In the genomic region with DNA sequence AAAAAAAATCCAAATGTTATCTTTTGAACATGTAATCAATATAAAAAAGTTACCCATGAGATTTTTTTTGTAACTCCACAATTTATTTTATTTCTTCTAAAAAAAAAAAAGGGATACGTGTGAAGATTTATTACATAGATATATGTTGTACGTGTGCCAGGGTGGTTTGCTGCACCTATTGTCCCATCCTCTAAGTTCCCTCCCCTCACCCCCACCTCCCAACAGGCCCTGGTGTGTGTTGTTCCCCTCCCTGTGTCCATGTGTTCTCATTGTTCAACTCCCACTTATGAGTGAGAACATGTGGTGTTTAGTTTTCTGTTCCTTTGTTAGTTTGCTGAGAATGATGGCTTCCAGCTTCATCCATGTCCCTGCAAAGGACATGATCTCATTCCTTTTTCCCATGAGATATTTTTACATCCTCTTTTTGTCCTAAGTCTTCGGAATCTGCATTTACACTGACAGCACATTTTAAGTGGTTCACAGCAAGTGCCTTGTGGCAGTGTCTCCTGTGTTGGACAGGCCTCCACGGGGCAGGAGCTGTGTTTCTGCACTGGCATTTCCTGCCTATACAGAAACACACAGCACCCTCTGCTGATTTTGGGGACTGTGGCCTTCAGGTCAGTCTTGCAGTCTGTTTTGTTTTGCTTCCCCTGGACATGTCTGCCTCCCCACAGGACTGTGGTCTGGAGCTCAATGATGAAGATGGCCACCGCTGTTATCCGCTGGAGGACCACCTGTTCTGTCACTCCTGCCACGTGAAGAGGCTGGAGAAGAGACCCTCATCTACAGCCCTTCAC, we compare ENCODE assay signal across 9 cellular contexts. TPM values are rescaled to one million over a fixed set of nuclear protein-coding genes. Genes with fewer than 3 reads are reported as not detected.
DNase-seq lines count a peak whose midpoint lies in the region; ATAC-seq and TF ChIP-seq lines count a peak whose summit lies in the region.
"Had no signal": no experiment of that assay in that cellular context is flagged by ENCODE, and none has a peak within 500 bp of the region (broad histone marks: within the 10 kb centered on the region; RNA-seq: fewer than 3 reads in every experiment).

No MANE protein-coding gene starts in this region.

- no peak for TF ChIP-seq POLR2A in tibial nerve (IDR thresholded peaks at IDR 0.05)

- in situ Hi-C loops in brain microvascular endothelial cell (cut with HindIII; ENCODE audit: low pct_ligation_motif_present, low sequenced_read_pairs): no loop called here

- no peak for TF ChIP-seq EP300 in tibial nerve (IDR thresholded peaks at IDR 0.05)

- WGBS in tibial nerve, 2 donors: 55 to 59% methylated on average over 7 of the region's 7 CpGs

- H3K36me3 Mint-ChIP-seq in activated T-cell treated with anti-CD3 and anti-CD28 coated beads, Interleukin-2, amount 50 U/mL, for 24 hours (ENCODE audit: low read depth): peaks cover 85% of the 10 kb centered on the region
- peaks cover 30% of the 10 kb centered on the region for H3K36me3 Mint-ChIP-seq in memory B cell

- H3K27me3 ChIP-seq in brain microvascular endothelial cell (replicated peaks) (no peaks in the 10 kb centered on the region), tibial nerve (no peaks in the 10 kb centered on the region)

- H3K9me3 Mint-ChIP-seq in activated T-cell treated with anti-CD3 and anti-CD28 coated beads, Interleukin-2, amount 50 U/mL, for 24 hours: no peaks in the 10 kb centered on the region
- no peaks in the 10 kb centered on the region for H3K9me3 Mint-ChIP-seq in memory B cell

- no peak for ATAC-seq in memory B cell (ENCODE audit: low read depth)
- no peak for ATAC-seq in HG02759 (IDR thresholded peaks at IDR 0.05; ENCODE audit: unreplicated experiment)

- H3K36me3 ChIP-seq in brain microvascular endothelial cell (replicated peaks) (peaks cover 35% of the 10 kb centered on the region), tibial nerve (peaks cover 0 to 77% (median 11%) of the 10 kb centered on the region in 3 donors)

- no peak for DNase-seq in activated T-cell treated with anti-CD3 and anti-CD28 coated beads, Interleukin-2, amount 50 U/mL, for 24 hours
- DNase-seq in activated T-cell treated with anti-CD3 and anti-CD28 coated beads, Interleukin-2, amount 50 U/mL, for 1 hour: no peak
- DNase-seq in brain microvascular endothelial cell: no peak
- DNase-seq in memory B cell (ENCODE audit: low spot score in 2 of 2): no peak
- no peak for DNase-seq in tibial nerve (ENCODE audit: low spot score in 2 of 2)
- no peak for DNase-seq in foreskin melanocyte
- DNase-seq in central memory CD4-positive, alpha-beta T cell: no peak
- DNase-seq: NCI-H1694 had no signal

- no peaks in the 10 kb centered on the region for H3K9me3 ChIP-seq in tibial nerve

- TF ChIP-seq CTCF in brain microvascular endothelial cell (IDR thresholded peaks at IDR 0.05; ENCODE audit: low read depth, low read length, missing control alignments): no peak
- no peak for TF ChIP-seq CTCF in tibial nerve (IDR thresholded peaks at IDR 0.05)

- H3K4me1 Mint-ChIP-seq in activated T-cell treated with anti-CD3 and anti-CD28 coated beads, Interleukin-2, amount 50 U/mL, for 24 hours (ENCODE audit: low read depth): peaks cover 25% of the 10 kb centered on the region
- H3K4me1 Mint-ChIP-seq in memory B cell: peaks cover 7% of the 10 kb centered on the region

- H3K4me3 Mint-ChIP-seq in activated T-cell treated with anti-CD3 and anti-CD28 coated beads, Interleukin-2, amount 50 U/mL, for 24 hours: peak overlapping the region; percentile 59
- H3K4me3 Mint-ChIP-seq in memory B cell: no peak overlapping the region

- peaks cover 0 to 34% (median 15%) of the 10 kb centered on the region in 4 donors for H3K4me1 ChIP-seq in tibial nerve

- H3K27ac Mint-ChIP-seq in activated T-cell treated with anti-CD3 and anti-CD28 coated beads, Interleukin-2, amount 50 U/mL, for 24 hours: peak overlapping the region; percentile 97
- peak overlapping the region; percentile 69 for H3K27ac Mint-ChIP-seq in memory B cell

- no peaks in the 10 kb centered on the region for H3K27me3 Mint-ChIP-seq in activated T-cell treated with anti-CD3 and anti-CD28 coated beads, Interleukin-2, amount 50 U/mL, for 24 hours
- no peaks in the 10 kb centered on the region for H3K27me3 Mint-ChIP-seq in memory B cell

- H3K27ac ChIP-seq in brain microvascular endothelial cell (peak overlapping the region; percentile 14), tibial nerve (peak overlapping the region; percentile 1 to 78 (median 67))

- H3K4me3 ChIP-seq in brain microvascular endothelial cell (ENCODE audit: low read depth, low read length) (no peak overlapping the region), tibial nerve (no peak overlapping the region)

RNA-seq across cellular contexts. Expression of a gene that starts 12.8 kb away (rescaled TPM):
- 10 to 100 TPM; 43.5 to 64.7 (median 54.3) TPM for total RNA-seq in tibial nerve
